21 cellular contexts compared by ENCODE assay signal in genomic region chr7:14685112-14685511, GRCh38.
"Had no signal": no experiment of that assay in that cellular context is flagged by ENCODE, and none has a peak within 500 bp of the region (broad histone marks: within the 10 kb centered on the region; RNA-seq: fewer than 3 reads in every experiment).

No MANE protein-coding gene starts in this region.

- H3K27me3 ChIP-seq: ascending aorta, neutrophil, ovary, right lobe of liver, testis, transverse colon had no signal

- H3K27ac ChIP-seq: ascending aorta, coronary artery, left ventricle myocardium inferior, neutrophil, ovary, right lobe of liver, testis, transverse colon, WERI-Rb-1 had no signal

- H3K4me1 ChIP-seq: ascending aorta, left ventricle myocardium inferior, testis had no signal

- DNase-seq: activated CD4-positive, alpha-beta T cell treated with anti-CD3 and anti-CD28 coated beads for 48 hours; activated CD4-positive, alpha-beta T cell treated with anti-CD3 and anti-CD28 coated beads, Interleukin-2, amount 50 U/mL, for 48 hours; activated CD8-positive, alpha-beta memory T cell treated with anti-CD3 and anti-CD28 coated beads for 24 hours; activated effector memory CD4-positive, alpha-beta T cell treated with Interleukin-2 at 50 U/mL for 16 hours; activated naive CD4-positive, alpha-beta T cell treated with anti-CD3 and anti-CD28 coated beads for 36 hours; activated naive CD8-positive, alpha-beta T cell treated with anti-CD3 and anti-CD28 coated beads for 36 hours; effector memory CD8-positive, alpha-beta T cell; foreskin melanocyte; left ventricle myocardium inferior; mucosa of descending colon; ovary; right lobe of liver; stimulated activated CD4-positive, alpha-beta T cell treated with anti-CD3 and anti-CD28 coated beads, Interleukin-2, amount 100 ng/mL, for 48 hours; stimulated activated naive CD8-positive, alpha-beta T cell treated with anti-CD3 and anti-CD28 coated beads, Interleukin-15, Interleukin-2, amounts not matched to agents 100 U/mL and 50 U/mL, for 24 hours; testis; transverse colon; WERI-Rb-1 had no signal

- H3K36me3 ChIP-seq: ascending aorta, left ventricle myocardium inferior, neutrophil, ovary, right lobe of liver, transverse colon, WERI-Rb-1 had no signal

- H3K9me3 ChIP-seq: ascending aorta, left ventricle myocardium inferior, mucosa of descending colon, neutrophil, ovary, right lobe of liver, testis, transverse colon had no signal

- H3K4me3 ChIP-seq: ascending aorta, coronary artery, left ventricle myocardium inferior, lung, mucosa of descending colon, ovary, right lobe of liver, testis, transverse colon had no signal
